ENCODE assay signal across 9 cellular contexts in the genomic region with DNA sequence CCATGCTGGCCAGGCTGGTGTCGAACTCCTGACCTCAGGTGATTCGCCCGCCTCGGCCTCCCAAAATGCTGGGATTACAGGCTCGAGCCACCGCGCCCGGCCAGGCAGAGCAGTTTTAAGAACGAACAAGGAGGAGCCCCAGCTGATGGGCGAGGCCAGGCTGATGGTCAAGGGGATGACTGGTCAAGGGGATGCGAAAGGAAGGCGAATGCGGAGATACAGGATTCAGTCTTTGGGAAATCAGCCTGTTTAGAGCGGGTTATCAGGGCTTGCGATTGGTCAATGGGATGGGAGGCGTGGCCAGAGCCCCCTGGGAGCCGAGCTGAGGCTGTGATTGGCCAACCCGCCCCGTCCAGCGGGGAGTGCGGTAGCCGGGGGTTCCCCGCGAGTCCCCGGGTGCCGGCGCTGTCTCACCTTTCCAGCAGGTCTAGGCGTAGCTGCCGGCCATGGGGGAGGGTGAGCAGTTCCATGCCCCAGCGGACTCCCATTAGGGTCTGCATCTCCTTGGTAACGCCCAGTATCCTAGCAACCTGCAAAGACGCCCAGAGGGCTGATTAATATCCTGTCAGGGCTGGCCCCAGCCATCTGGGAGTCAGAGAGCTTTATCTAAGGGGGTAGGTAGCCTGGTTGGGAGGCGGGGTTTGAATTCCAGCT. TPM values are rescaled to one million over a fixed set of nuclear protein-coding genes. Genes with fewer than 3 reads are reported as not detected.
A peak's percentile ranks its signal among the peaks of the same experiment; 100 is the strongest.
DNase-seq lines count a peak whose midpoint lies in the region; ATAC-seq and TF ChIP-seq lines count a peak whose summit lies in the region.
"Had no signal": no experiment of that assay in that cellular context is flagged by ENCODE, and none has a peak within 500 bp of the region (broad histone marks: within the 10 kb centered on the region; RNA-seq: fewer than 3 reads in every experiment).

No MANE protein-coding gene starts in this region.

- H3K27ac Mint-ChIP-seq in natural killer cell: peak overlapping the region; percentile 64 to 67
- peak overlapping the region in 1 of 2 donors; percentile 61 for H3K27ac Mint-ChIP-seq in natural killer cell treated with Interleukin-12 subunit alpha and Interleukin-12 subunit beta and Interleukin-15 and Interleukin-18, amount 100 ng/mL, for 72 hours
- peak overlapping the region; percentile 38 for H3K27ac Mint-ChIP-seq in activated naive CD8-positive, alpha-beta T cell treated with anti-CD3 and anti-CD28 coated beads, Interleukin-2, amount 10 ng/mL, durations not matched to agents 7 days and 5 days
- H3K27ac Mint-ChIP-seq in activated T-helper 1 cell treated with anti-CD3 and anti-CD28 coated beads, Interleukin-12 subunit alpha, Interleukin-12 subunit beta, Interleukin-2, Interleukin-4 antibody, amounts not matched to agents 30 ng/mL and 10 ng/mL and 1 ng/mL, durations not matched to agents 14 hours and 24 hours and 36 hours: no peak overlapping the region

- no peak overlapping the region for H3K4me3 Mint-ChIP-seq in natural killer cell
- H3K4me3 Mint-ChIP-seq in natural killer cell treated with Interleukin-12 subunit alpha and Interleukin-12 subunit beta and Interleukin-15 and Interleukin-18, amount 100 ng/mL, for 72 hours: no peak overlapping the region
- no peak overlapping the region for H3K4me3 Mint-ChIP-seq in activated naive CD8-positive, alpha-beta T cell treated with anti-CD3 and anti-CD28 coated beads, Interleukin-2, amount 10 ng/mL, durations not matched to agents 7 days and 5 days
- H3K4me3 Mint-ChIP-seq in activated T-helper 1 cell treated with anti-CD3 and anti-CD28 coated beads, Interleukin-12 subunit alpha, Interleukin-12 subunit beta, Interleukin-2, Interleukin-4 antibody, amounts not matched to agents 30 ng/mL and 10 ng/mL and 1 ng/mL, durations not matched to agents 14 hours and 24 hours and 36 hours: no peak overlapping the region

- ATAC-seq in natural killer cell (no peak), HG03095 (IDR thresholded peaks at IDR 0.05; ENCODE audit: unreplicated experiment) (no peak)
- ATAC-seq in natural killer cell treated with Interleukin-12 subunit alpha and Interleukin-12 subunit beta and Interleukin-15 and Interleukin-18, amount 100 ng/mL, for 72 hours: no peak
- no peak for ATAC-seq in activated naive CD8-positive, alpha-beta T cell treated with anti-CD3 and anti-CD28 coated beads, Interleukin-2, amount 10 ng/mL, durations not matched to agents 7 days and 5 days (ENCODE audit: low read depth)

- peak overlapping the region; percentile 77 for H3K4me3 ChIP-seq in iPS-20b (ENCODE audit: low read length)
- H3K4me3 ChIP-seq in vagina: peak overlapping the region; percentile 22 to 27

- H3K27me3 Mint-ChIP-seq in natural killer cell (ENCODE audit: low read depth in 2 of 2): no peaks in the 10 kb centered on the region
- H3K27me3 Mint-ChIP-seq in natural killer cell treated with Interleukin-12 subunit alpha and Interleukin-12 subunit beta and Interleukin-15 and Interleukin-18, amount 100 ng/mL, for 72 hours: no peaks in the 10 kb centered on the region
- H3K27me3 Mint-ChIP-seq in activated naive CD8-positive, alpha-beta T cell treated with anti-CD3 and anti-CD28 coated beads, Interleukin-2, amount 10 ng/mL, durations not matched to agents 7 days and 5 days: no peaks in the 10 kb centered on the region
- no peaks in the 10 kb centered on the region for H3K27me3 Mint-ChIP-seq in activated T-helper 1 cell treated with anti-CD3 and anti-CD28 coated beads, Interleukin-12 subunit alpha, Interleukin-12 subunit beta, Interleukin-2, Interleukin-4 antibody, amounts not matched to agents 30 ng/mL and 10 ng/mL and 1 ng/mL, durations not matched to agents 14 hours and 24 hours and 36 hours (ENCODE audit: insufficient read depth)

- DNase-seq in natural killer cell: no peak
- no peak for DNase-seq in natural killer cell treated with Interleukin-12 subunit alpha and Interleukin-12 subunit beta and Interleukin-15 and Interleukin-18, amount 100 ng/mL, for 72 hours (ENCODE audit: low spot score)
- DNase-seq in activated naive CD8-positive, alpha-beta T cell treated with anti-CD3 and anti-CD28 coated beads, Interleukin-2, amount 10 ng/mL, durations not matched to agents 7 days and 5 days: no peak
- no peak for DNase-seq in vagina (ENCODE audit: extremely low spot score in 2 of 2)
- DNase-seq in activated T-helper 1 cell treated with anti-CD3 and anti-CD28 coated beads, Interleukin-12 subunit alpha, Interleukin-12 subunit beta, Interleukin-2, Interleukin-4 antibody, amounts not matched to agents 30 ng/mL and 10 ng/mL and 1 ng/mL, durations not matched to agents 14 hours and 24 hours and 36 hours (ENCODE audit: low spot score): no peak
- no peak for DNase-seq in mucosa of gallbladder (ENCODE audit: low spot score)
- DNase-seq: DMS79 treated with DMSO at 0.1 percent for 48 hours had no signal

- peaks cover 7% of the 10 kb centered on the region in 2 donors for H3K4me1 Mint-ChIP-seq in natural killer cell
- peaks cover 0 to 8% of the 10 kb centered on the region in 2 donors for H3K4me1 Mint-ChIP-seq in natural killer cell treated with Interleukin-12 subunit alpha and Interleukin-12 subunit beta and Interleukin-15 and Interleukin-18, amount 100 ng/mL, for 72 hours (ENCODE audit: low read depth in 2 of 2)
- H3K4me1 Mint-ChIP-seq in activated naive CD8-positive, alpha-beta T cell treated with anti-CD3 and anti-CD28 coated beads, Interleukin-2, amount 10 ng/mL, durations not matched to agents 7 days and 5 days: peaks cover 5% of the 10 kb centered on the region
- H3K4me1 Mint-ChIP-seq in activated T-helper 1 cell treated with anti-CD3 and anti-CD28 coated beads, Interleukin-12 subunit alpha, Interleukin-12 subunit beta, Interleukin-2, Interleukin-4 antibody, amounts not matched to agents 30 ng/mL and 10 ng/mL and 1 ng/mL, durations not matched to agents 14 hours and 24 hours and 36 hours (ENCODE audit: low read depth): no peaks in the 10 kb centered on the region

- H3K36me3 ChIP-seq in iPS-20b (ENCODE audit: insufficient read depth, low read depth, low read length) (no peaks in the 10 kb centered on the region), vagina (no peaks in the 10 kb centered on the region)

- peaks cover 8% of the 10 kb centered on the region for H3K36me3 Mint-ChIP-seq in natural killer cell
- H3K36me3 Mint-ChIP-seq in natural killer cell treated with Interleukin-12 subunit alpha and Interleukin-12 subunit beta and Interleukin-15 and Interleukin-18, amount 100 ng/mL, for 72 hours: no peaks in the 10 kb centered on the region
- H3K36me3 Mint-ChIP-seq in activated naive CD8-positive, alpha-beta T cell treated with anti-CD3 and anti-CD28 coated beads, Interleukin-2, amount 10 ng/mL, durations not matched to agents 7 days and 5 days: peaks cover 30% of the 10 kb centered on the region
- peaks cover 26% of the 10 kb centered on the region for H3K36me3 Mint-ChIP-seq in activated T-helper 1 cell treated with anti-CD3 and anti-CD28 coated beads, Interleukin-12 subunit alpha, Interleukin-12 subunit beta, Interleukin-2, Interleukin-4 antibody, amounts not matched to agents 30 ng/mL and 10 ng/mL and 1 ng/mL, durations not matched to agents 14 hours and 24 hours and 36 hours (ENCODE audit: low read depth)

- H3K27ac ChIP-seq in iPS-20b (ENCODE audit: low read length): no peak overlapping the region
- H3K27ac ChIP-seq in vagina: peak overlapping the region; percentile 88

- intact Hi-C loops in natural killer cell (cut with micrococcal nuclease) (no loop called here), vagina (cut with DNase I) (no loop called here)
- intact Hi-C loops in activated T-helper 1 cell treated with anti-CD3 and anti-CD28 coated beads, Interleukin-12 subunit alpha, Interleukin-12 subunit beta, Interleukin-2, Interleukin-4 antibody, amounts not matched to agents 30 ng/mL and 10 ng/mL and 1 ng/mL, durations not matched to agents 14 hours and 24 hours and 36 hours (cut with micrococcal nuclease): no loop called here

- H3K9ac ChIP-seq in iPS-20b (ENCODE audit: low read depth, low read length): peak overlapping the region; percentile 66; the same call in 1 of the 2 replicates

- TF ChIP-seq POLR2A in vagina (IDR thresholded peaks at IDR 0.05): no peak

- TF ChIP-seq CTCF in natural killer cell (IDR thresholded peaks at IDR 0.05) (no peak), vagina (IDR thresholded peaks at IDR 0.05) (no peak)

- POLR2A ChIA-PET in activated naive CD8-positive, alpha-beta T cell treated with anti-CD3 and anti-CD28 coated beads, Interleukin-2, amount 10 ng/mL, durations not matched to agents 7 days and 5 days (lab: Charles Lee): interaction anchor here (0.7 to 0.8 kb wide), 2 partner anchors 28 to 35 kb away, joined by 3 read pairs; a partner anchor contains a TSS

- no peaks in the 10 kb centered on the region for H3K27me3 ChIP-seq in iPS-20b (ENCODE audit: insufficient read depth, low read length)
- no peaks in the 10 kb centered on the region for H3K27me3 ChIP-seq in vagina

- no peaks in the 10 kb centered on the region for H3K9me3 Mint-ChIP-seq in natural killer cell
- no peaks in the 10 kb centered on the region for H3K9me3 Mint-ChIP-seq in natural killer cell treated with Interleukin-12 subunit alpha and Interleukin-12 subunit beta and Interleukin-15 and Interleukin-18, amount 100 ng/mL, for 72 hours
- no peaks in the 10 kb centered on the region for H3K9me3 Mint-ChIP-seq in activated naive CD8-positive, alpha-beta T cell treated with anti-CD3 and anti-CD28 coated beads, Interleukin-2, amount 10 ng/mL, durations not matched to agents 7 days and 5 days
- no peaks in the 10 kb centered on the region for H3K9me3 Mint-ChIP-seq in activated T-helper 1 cell treated with anti-CD3 and anti-CD28 coated beads, Interleukin-12 subunit alpha, Interleukin-12 subunit beta, Interleukin-2, Interleukin-4 antibody, amounts not matched to agents 30 ng/mL and 10 ng/mL and 1 ng/mL, durations not matched to agents 14 hours and 24 hours and 36 hours

- H3K4me1 ChIP-seq in iPS-20b (ENCODE audit: insufficient read depth, low read length): no peaks in the 10 kb centered on the region; the same call in 1 of the 2 replicates
- H3K4me1 ChIP-seq in vagina: peaks cover 23% of the 10 kb centered on the region

- H3K9me3 ChIP-seq in iPS-20b (ENCODE audit: insufficient read depth, low read depth, low read length): no peaks in the 10 kb centered on the region
- no peaks in the 10 kb centered on the region for H3K9me3 ChIP-seq in vagina

RNA-seq across cellular contexts. Expression of a gene that starts 7.5 kb away (rescaled TPM):
- total RNA-seq in natural killer cell (10 to 100 TPM; 20.9 to 27.8 (median 23.7) TPM), vagina (12.3 TPM), mucosa of gallbladder (21.7 TPM)
- total RNA-seq in natural killer cell treated with Interleukin-12 subunit alpha and Interleukin-12 subunit beta and Interleukin-15 and Interleukin-18, amount 100 ng/mL, for 72 hours: 10 to 100 TPM; 20.4 to 31.9 TPM
- total RNA-seq in activated naive CD8-positive, alpha-beta T cell treated with anti-CD3 and anti-CD28 coated beads, Interleukin-2, amount 10 ng/mL, durations not matched to agents 7 days and 5 days: 10 to 100 TPM; 21.7 to 24.4 TPM
- 16.6 and 18.9 TPM in 2 replicates for total RNA-seq in activated T-helper 1 cell treated with anti-CD3 and anti-CD28 coated beads, Interleukin-12 subunit alpha, Interleukin-12 subunit beta, Interleukin-2, Interleukin-4 antibody, amounts not matched to agents 30 ng/mL and 10 ng/mL and 1 ng/mL, durations not matched to agents 14 hours and 24 hours and 36 hours

RNA-seq across cellular contexts. Expression of a gene that starts 26.7 kb away (rescaled TPM):
- 10 to 100 TPM; 15.5 to 23.0 (median 21.5) TPM for total RNA-seq in natural killer cell
- total RNA-seq in natural killer cell treated with Interleukin-12 subunit alpha and Interleukin-12 subunit beta and Interleukin-15 and Interleukin-18, amount 100 ng/mL, for 72 hours: 1 to 10 TPM; 3.8 to 8.1 TPM
- 1 to 10 TPM; 4.4 to 5.3 TPM for total RNA-seq in activated naive CD8-positive, alpha-beta T cell treated with anti-CD3 and anti-CD28 coated beads, Interleukin-2, amount 10 ng/mL, durations not matched to agents 7 days and 5 days
- total RNA-seq in vagina: 0.25 TPM
- 0.10 TPM in 1 of 2 replicates, not detected in the other for total RNA-seq in activated T-helper 1 cell treated with anti-CD3 and anti-CD28 coated beads, Interleukin-12 subunit alpha, Interleukin-12 subunit beta, Interleukin-2, Interleukin-4 antibody, amounts not matched to agents 30 ng/mL and 10 ng/mL and 1 ng/mL, durations not matched to agents 14 hours and 24 hours and 36 hours
- total RNA-seq in mucosa of gallbladder: 0.26 TPM

RNA-seq across cellular contexts. Expression of a gene that starts 27.1 kb away (rescaled TPM):
- total RNA-seq in natural killer cell (10 to 100 TPM in 2 of 3 donors, 1 to 10 TPM in 1; 6.9 to 11.5 (median 11.0) TPM), vagina (2.2 TPM), mucosa of gallbladder (19.5 TPM)
- total RNA-seq in natural killer cell treated with Interleukin-12 subunit alpha and Interleukin-12 subunit beta and Interleukin-15 and Interleukin-18, amount 100 ng/mL, for 72 hours: 10 to 100 TPM; 12.8 to 17.6 TPM
- total RNA-seq in activated naive CD8-positive, alpha-beta T cell treated with anti-CD3 and anti-CD28 coated beads, Interleukin-2, amount 10 ng/mL, durations not matched to agents 7 days and 5 days: 10 to 100 TPM in 1 of 2 experiments, 1 to 10 TPM in 1; 9.9 to 13.1 TPM
- total RNA-seq in activated T-helper 1 cell treated with anti-CD3 and anti-CD28 coated beads, Interleukin-12 subunit alpha, Interleukin-12 subunit beta, Interleukin-2, Interleukin-4 antibody, amounts not matched to agents 30 ng/mL and 10 ng/mL and 1 ng/mL, durations not matched to agents 14 hours and 24 hours and 36 hours: 22.9 and 23.5 TPM in 2 replicates

RNA-seq across cellular contexts. Expression of a gene that starts 35.8 kb away (rescaled TPM):
- total RNA-seq in natural killer cell (not detected), vagina (not detected), mucosa of gallbladder (1.4 TPM)
- not detected for total RNA-seq in natural killer cell treated with Interleukin-12 subunit alpha and Interleukin-12 subunit beta and Interleukin-15 and Interleukin-18, amount 100 ng/mL, for 72 hours
- under 1 TPM in 1 of 2 experiments, not detected in 1; 0.23 TPM for total RNA-seq in activated naive CD8-positive, alpha-beta T cell treated with anti-CD3 and anti-CD28 coated beads, Interleukin-2, amount 10 ng/mL, durations not matched to agents 7 days and 5 days
- total RNA-seq in activated T-helper 1 cell treated with anti-CD3 and anti-CD28 coated beads, Interleukin-12 subunit alpha, Interleukin-12 subunit beta, Interleukin-2, Interleukin-4 antibody, amounts not matched to agents 30 ng/mL and 10 ng/mL and 1 ng/mL, durations not matched to agents 14 hours and 24 hours and 36 hours: 0.20 and 0.26 TPM in 2 replicates

RNA-seq across cellular contexts. Expression of a gene that starts 35.9 kb away (rescaled TPM):
- total RNA-seq in natural killer cell: 10 to 100 TPM; 42.8 to 86.8 (median 56.6) TPM
- 10 to 100 TPM; 23.9 to 29.1 TPM for total RNA-seq in natural killer cell treated with Interleukin-12 subunit alpha and Interleukin-12 subunit beta and Interleukin-15 and Interleukin-18, amount 100 ng/mL, for 72 hours
- 10 to 100 TPM; 64.6 to 67.1 TPM for total RNA-seq in activated naive CD8-positive, alpha-beta T cell treated with anti-CD3 and anti-CD28 coated beads, Interleukin-2, amount 10 ng/mL, durations not matched to agents 7 days and 5 days
- total RNA-seq in vagina: 19.6 TPM
- total RNA-seq in activated T-helper 1 cell treated with anti-CD3 and anti-CD28 coated beads, Interleukin-12 subunit alpha, Interleukin-12 subunit beta, Interleukin-2, Interleukin-4 antibody, amounts not matched to agents 30 ng/mL and 10 ng/mL and 1 ng/mL, durations not matched to agents 14 hours and 24 hours and 36 hours: 30.0 and 30.4 TPM in 2 replicates
- 9.1 TPM for total RNA-seq in mucosa of gallbladder
